10 cellular contexts compared by ENCODE assay signal in genomic region chr1:47527653-47528272, GRCh38.
DNase-seq lines count a peak whose midpoint lies in the region; ATAC-seq, FAIRE-seq and TF ChIP-seq lines count a peak whose summit lies in the region.
"Had no signal": no experiment of that assay in that cellular context is flagged by ENCODE, and none has a peak within 500 bp of the region (broad histone marks: within the 10 kb centered on the region; RNA-seq: fewer than 3 reads in every experiment).

No MANE protein-coding gene starts in this region.

- H2BK12ac ChIP-seq in H1 (ENCODE audit: low read depth, low read length) (no peak overlapping the region), mesenchymal stem cell (ENCODE audit: low read length in 2 of 2) (no peak overlapping the region)

- no peaks in the 10 kb centered on the region for H3K4me1 Mint-ChIP-seq in activated naive CD4-positive, alpha-beta T cell treated with anti-CD3 and anti-CD28 coated beads, Interleukin-2, amount 10 ng/mL, durations not matched to agents 7 days and 5 days
- H3K4me1 Mint-ChIP-seq: central memory CD8-positive, alpha-beta T cell had no signal

- H3K14ac ChIP-seq in H1 (ENCODE audit: insufficient read length): no peak overlapping the region
- H3K14ac ChIP-seq in mesenchymal stem cell (ENCODE audit: low read length in 2 of 2): no peak overlapping the region

- no peak overlapping the region for H3K9ac ChIP-seq in H1 (replicated peaks in 1 of 4; ENCODE audit: extremely low read depth in 1 of 4, low read depth in 3 of 4, low read length in 3 of 4)
- H3K9ac ChIP-seq in mesenchymal stem cell (ENCODE audit: low read length): no peak overlapping the region

- peaks cover 11% of the 10 kb centered on the region for H3K9me3 Mint-ChIP-seq in activated naive CD4-positive, alpha-beta T cell treated with anti-CD3 and anti-CD28 coated beads, Interleukin-2, amount 10 ng/mL, durations not matched to agents 7 days and 5 days

- H3K27ac Mint-ChIP-seq in activated naive CD4-positive, alpha-beta T cell treated with anti-CD3 and anti-CD28 coated beads, Interleukin-2, amount 10 ng/mL, durations not matched to agents 7 days and 5 days: no peak overlapping the region

- TF ChIP-seq EP300 in H1 (IDR thresholded peaks at IDR 0.05; ENCODE audit: borderline replicate concordance in 1 of 2, low read depth in 2 of 2, low read length in 2 of 2): no peak

- no peak overlapping the region for H2BK20ac ChIP-seq in H1 (ENCODE audit: low read length)

- H3K4me1 ChIP-seq in H1 (replicated peaks in 1 of 4; ENCODE audit: control insufficient read depth in 3 of 4, insufficient read depth in 4 of 4, low read length in 3 of 4) (peaks cover 4 to 19% (median 6%) of the 10 kb centered on the region in 4 experiments; a peak in 6 of 7 replicates), small intestine (ENCODE audit: control insufficient read depth in 2 of 2, insufficient read depth in 1 of 2, low read depth in 1 of 2, low read length in 1 of 2) (no peaks in the 10 kb centered on the region), mesenchymal stem cell (ENCODE audit: control insufficient read depth, insufficient read depth, low read depth, low read length) (no peaks in the 10 kb centered on the region)

- H2BK120ac ChIP-seq in H1 (replicated peaks; ENCODE audit: low read depth, low read length): no peak overlapping the region
- no peak overlapping the region for H2BK120ac ChIP-seq in mesenchymal stem cell (ENCODE audit: low read depth, low read length)

- peaks cover 0 to 2% (median 0%) of the 10 kb centered on the region in 4 experiments; a peak in 2 of 7 replicates for H3K27me3 ChIP-seq in H1 (replicated peaks in 1 of 4; ENCODE audit: control insufficient read depth in 3 of 4, extremely low read depth in 1 of 4, insufficient read depth in 3 of 4, low read length in 3 of 4)
- H3K27me3 ChIP-seq in small intestine (ENCODE audit: control insufficient read depth in 2 of 2, insufficient read depth in 2 of 2, low read length in 2 of 2): no peaks in the 10 kb centered on the region
- H3K27me3 ChIP-seq in mesenchymal stem cell (ENCODE audit: control insufficient read depth in 1 of 2, insufficient read depth in 1 of 2, low read length in 2 of 2): peaks cover 42 to 65% of the 10 kb centered on the region in 2 experiments

- H2AFZ ChIP-seq in H1 (ENCODE audit: low read length) (no peak overlapping the region), mesenchymal stem cell (ENCODE audit: low read depth, low read length) (no peak overlapping the region)

- TF ChIP-seq POLR2A in H1 (IDR thresholded peaks at IDR 0.05; ENCODE audit: control extremely low read depth in 1 of 2, low read depth in 2 of 2, low read length in 2 of 2): no peak

- no peak overlapping the region for H3K4me3 Mint-ChIP-seq in activated naive CD4-positive, alpha-beta T cell treated with anti-CD3 and anti-CD28 coated beads, Interleukin-2, amount 10 ng/mL, durations not matched to agents 7 days and 5 days
- H3K4me3 Mint-ChIP-seq: central memory CD8-positive, alpha-beta T cell had no signal

- WGBS in H1 (ENCODE audit: extremely low coverage in 1 of 2, insufficient coverage in 1 of 2, insufficient read length in 1 of 2, insufficient replicate concordance in 2 of 2, low coverage in 1 of 2, low lambda C conversion rate in 2 of 2, missing lambda C conversion rate in 1 of 2), 2 experiments: 52% methylated on average over 6 of the region's 7 CpGs; no CpG with 5 or more reads in 1 of the 2 experiments
- WGBS in small intestine, 3 donors: 32 to 52% (median 42%) methylated on average over 7 of the region's 7 CpGs
- 42% methylated on average over 6 of the region's 7 CpGs for WGBS in mesenchymal stem cell

- CTCF ChIA-PET in activated naive CD4-positive, alpha-beta T cell treated with anti-CD3 and anti-CD28 coated beads, Interleukin-2, amount 10 ng/mL, durations not matched to agents 7 days and 5 days (lab: Charles Lee): interaction anchor here (1.1 kb wide), 1 partner anchor 9 kb away, joined by 3 read pairs; no protein-coding TSS in a partner anchor
- CTCF ChIA-PET in H1 (lab: Charles Lee; ENCODE audit: partially characterized antibody): interaction anchor here (0.6 to 13.0 kb wide), 47 partner anchors 9 to 499 kb away, joined by 3 to 172 read pairs (median 7); no protein-coding TSS in a partner anchor

- H2AK5ac ChIP-seq in H1 (ENCODE audit: low read depth, low read length) (no peak overlapping the region), mesenchymal stem cell (ENCODE audit: low read length, severe bottlenecking) (no peak overlapping the region)

- H4K8ac ChIP-seq in H1 (ENCODE audit: extremely low read depth, insufficient read depth, low read length) (no peak overlapping the region), mesenchymal stem cell (ENCODE audit: low read length) (no peak overlapping the region)

- TF ChIP-seq RAD21 in H1 (IDR thresholded peaks at IDR 0.05 in 1 of 2, conservative IDR thresholded peaks at IDR 0.05 in 1 of 2; ENCODE audit: low read depth in 2 of 2, low read length in 2 of 2): peak; percentile 90 to 92

- peak; percentile 79 to 89 (median 87) for TF ChIP-seq CTCF in H1 (IDR thresholded peaks at IDR 0.05; ENCODE audit: control extremely low read depth in 1 of 3, insufficient read depth in 1 of 3, low read depth in 1 of 3, low read length in 3 of 3)

- H4K20me1 ChIP-seq in H1 (replicated peaks in 1 of 2; ENCODE audit: control insufficient read depth in 1 of 2, insufficient read depth in 2 of 2, low read length in 2 of 2): no peaks in the 10 kb centered on the region

- H3K79me1 ChIP-seq in H1 (ENCODE audit: low read depth, low read length) (no peaks in the 10 kb centered on the region), mesenchymal stem cell (replicated peaks; ENCODE audit: low read length, poor library complexity, severe bottlenecking) (no peaks in the 10 kb centered on the region)

- no peak overlapping the region for H3K27ac ChIP-seq in H1 (ENCODE audit: low read depth, low read length)
- no peak overlapping the region for H3K27ac ChIP-seq in small intestine (ENCODE audit: low read depth in 1 of 2, low read length in 1 of 2)
- no peak overlapping the region for H3K27ac ChIP-seq in mesenchymal stem cell (ENCODE audit: low read length, poor library complexity, severe bottlenecking)
- H3K27ac ChIP-seq: SK-N-MC had no signal

- H3K18ac ChIP-seq in H1 (ENCODE audit: extremely low read depth, low read length) (no peak overlapping the region), mesenchymal stem cell (ENCODE audit: low read depth in 1 of 2, low read length in 2 of 2) (no peak overlapping the region)

- no peak for FAIRE-seq in H1 (lab: Jason Lieb, UNC)
- FAIRE-seq in small intestine (lab: Jason Lieb, UNC): no peak

- peak; percentile 18 for DNase-seq in activated naive CD4-positive, alpha-beta T cell treated with anti-CD3 and anti-CD28 coated beads, Interleukin-2, amount 10 ng/mL, durations not matched to agents 7 days and 5 days
- no peak for DNase-seq in activated naive CD4-positive, alpha-beta T cell (lab: John Stamatoyannopoulos, UW)
- DNase-seq in NCI-H69 (lab: John Stamatoyannopoulos, UW) (peak; percentile 32), H1 (ENCODE audit: low read depth in 1 of 2, low spot score in 2 of 2) (peak in 1 of 2 experiments; percentile 79), small intestine (peak; percentile 60), mesenchymal stem cell (no peak), NCI-H1417 treated with DMSO at 0.1 percent for 48 hours (lab: John Stamatoyannopoulos, UW) (no peak)

- peaks cover 50% of the 10 kb centered on the region for H3K27me3 Mint-ChIP-seq in activated naive CD4-positive, alpha-beta T cell treated with anti-CD3 and anti-CD28 coated beads, Interleukin-2, amount 10 ng/mL, durations not matched to agents 7 days and 5 days

- no peak for ATAC-seq in HG03039 (IDR thresholded peaks at IDR 0.05; ENCODE audit: unreplicated experiment)

- H3K9me3 ChIP-seq in H1 (ENCODE audit: insufficient read depth in 2 of 2, low read depth in 1 of 2, low read length in 1 of 2): peaks cover 3 to 8% of the 10 kb centered on the region in 2 experiments; a peak in 3 of 4 replicates
- H3K9me3 ChIP-seq in small intestine (ENCODE audit: control insufficient read depth, low read depth): no peaks in the 10 kb centered on the region
- peaks cover 12% of the 10 kb centered on the region for H3K9me3 ChIP-seq in mesenchymal stem cell (ENCODE audit: control insufficient read depth, low read length)

- no peak overlapping the region for H2BK5ac ChIP-seq in H1 (ENCODE audit: low read depth, low read length)
- H2BK5ac ChIP-seq in mesenchymal stem cell (ENCODE audit: low read depth, low read length, poor library complexity, severe bottlenecking): no peak overlapping the region

- H3K36me3 ChIP-seq in H1 (ENCODE audit: control insufficient read depth in 2 of 4, insufficient read depth in 4 of 4, low read length in 3 of 4) (no peaks in the 10 kb centered on the region), small intestine (ENCODE audit: control insufficient read depth in 2 of 2, insufficient read depth in 2 of 2, low read length in 2 of 2) (no peaks in the 10 kb centered on the region), mesenchymal stem cell (ENCODE audit: control insufficient read depth in 1 of 2, insufficient read depth in 2 of 2, low read depth in 1 of 2, low read length in 2 of 2) (no peaks in the 10 kb centered on the region)

- no peak overlapping the region for H4K5ac ChIP-seq in H1 (ENCODE audit: insufficient read length, low read depth, low read length)

- H2BK15ac ChIP-seq in H1 (ENCODE audit: low read length) (no peak overlapping the region), mesenchymal stem cell (ENCODE audit: low read depth, poor library complexity, severe bottlenecking) (no peak overlapping the region)

- H3K36me3 Mint-ChIP-seq in activated naive CD4-positive, alpha-beta T cell treated with anti-CD3 and anti-CD28 coated beads, Interleukin-2, amount 10 ng/mL, durations not matched to agents 7 days and 5 days: no peaks in the 10 kb centered on the region

- POLR2A ChIA-PET in H1 (lab: Charles Lee; ENCODE audit: partially characterized antibody): no interaction called here

- no peaks in the 10 kb centered on the region for H3K23me2 ChIP-seq in H1 (ENCODE audit: low read depth, low read length)

- no peak overlapping the region for H3K4me3 ChIP-seq in H1 (ENCODE audit: extremely low read depth in 1 of 4, insufficient read depth in 2 of 4, low read depth in 3 of 4, low read length in 4 of 4)
- H3K4me3 ChIP-seq in small intestine (ENCODE audit: low read depth in 1 of 2, low read length in 2 of 2): no peak overlapping the region
- no peak overlapping the region for H3K4me3 ChIP-seq in mesenchymal stem cell (ENCODE audit: insufficient read depth in 1 of 2, low read depth in 1 of 2, low read length in 2 of 2)
- H3K4me3 ChIP-seq: SK-N-MC had no signal

- no peak overlapping the region for H3K56ac ChIP-seq in H1 (replicated peaks; ENCODE audit: insufficient read length, low read depth, low read length)

- H4K91ac ChIP-seq in H1 (replicated peaks; ENCODE audit: insufficient read length, low read length) (no peak overlapping the region), mesenchymal stem cell (ENCODE audit: low read length) (no peak overlapping the region)

- H3K4me2 ChIP-seq in H1 (ENCODE audit: insufficient read depth in 1 of 2, low read depth in 2 of 2, low read length in 2 of 2): no peak overlapping the region
- no peak overlapping the region for H3K4me2 ChIP-seq in mesenchymal stem cell (ENCODE audit: low read length, poor library complexity, severe bottlenecking)

- no peak overlapping the region for H3K4ac ChIP-seq in H1 (replicated peaks; ENCODE audit: insufficient read length, low read depth, low read length)
- H3K4ac ChIP-seq in mesenchymal stem cell (ENCODE audit: low read depth in 1 of 2, low read length in 2 of 2): no peak overlapping the region

- no peak overlapping the region for H3K23ac ChIP-seq in H1 (ENCODE audit: insufficient read length)
- H3K23ac ChIP-seq in mesenchymal stem cell (ENCODE audit: low read length in 2 of 2): no peak overlapping the region

- H3K79me2 ChIP-seq in H1 (ENCODE audit: control insufficient read depth in 1 of 2, insufficient read depth in 2 of 2, low read length in 2 of 2): no peaks in the 10 kb centered on the region

Comparison
In these comparisons a context has a peak if more than half of its experiments do, and no peak if none do; other contexts are left out.
1. DNase-seq: peak in activated naive CD4-positive, alpha-beta T cell treated with anti-CD3 and anti-CD28 coated beads, Interleukin-2, amount 10 ng/mL, durations not matched to agents 7 days and 5 days (single experiment), NCI-H69 (single experiment) and small intestine (single experiment); none in activated naive CD4-positive, alpha-beta T cell (0 of 4), mesenchymal stem cell (single experiment) and NCI-H1417 treated with DMSO at 0.1 percent for 48 hours (single experiment).